Comparison of ENCODE assay signal across 1 cellular context in the genomic region with DNA sequence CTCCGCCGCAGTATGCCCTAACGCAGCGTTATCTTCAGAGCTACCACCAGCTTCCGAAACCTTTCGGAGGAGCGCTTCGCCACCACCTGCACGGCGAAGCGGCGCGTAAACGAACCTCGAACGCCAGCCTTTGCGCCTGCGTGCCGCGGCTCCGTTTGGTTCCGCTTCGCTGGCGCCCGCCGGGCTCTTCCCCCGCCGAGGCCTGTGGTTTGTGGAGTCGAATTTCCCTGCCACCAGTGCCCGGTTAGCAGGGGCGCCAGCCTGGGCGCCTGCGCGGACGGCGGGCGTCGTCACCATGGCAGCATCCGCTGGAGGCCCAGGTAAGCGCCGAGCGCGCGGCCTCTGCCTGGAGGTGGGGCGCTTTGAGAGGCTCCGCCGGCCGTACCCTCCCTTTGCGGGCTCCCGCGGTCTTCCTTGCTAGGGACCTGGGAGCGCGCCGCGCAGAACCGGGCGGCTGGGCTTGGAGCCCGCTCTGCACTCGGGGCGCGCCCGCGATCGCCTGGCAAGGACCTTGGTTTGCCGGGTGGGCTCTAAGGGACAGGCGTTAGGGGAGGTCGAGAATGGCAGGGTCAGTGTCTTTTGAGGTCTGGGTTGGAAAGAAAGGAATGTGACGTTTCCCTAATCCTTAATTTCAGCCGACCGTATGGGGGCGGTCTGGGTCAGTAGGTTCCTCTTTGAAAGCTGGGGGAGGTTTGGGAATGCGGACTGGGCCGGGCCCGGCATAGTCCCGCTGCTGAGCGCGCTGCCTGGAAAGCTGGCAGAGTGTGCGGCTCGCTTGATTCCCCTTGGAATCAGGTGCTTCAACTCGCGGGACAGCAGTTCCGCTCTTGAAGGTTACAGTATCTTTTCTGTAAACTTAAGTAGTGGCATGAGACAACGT.
TF ChIP-seq lines count a peak whose summit lies in the region.

A gene with protein sequence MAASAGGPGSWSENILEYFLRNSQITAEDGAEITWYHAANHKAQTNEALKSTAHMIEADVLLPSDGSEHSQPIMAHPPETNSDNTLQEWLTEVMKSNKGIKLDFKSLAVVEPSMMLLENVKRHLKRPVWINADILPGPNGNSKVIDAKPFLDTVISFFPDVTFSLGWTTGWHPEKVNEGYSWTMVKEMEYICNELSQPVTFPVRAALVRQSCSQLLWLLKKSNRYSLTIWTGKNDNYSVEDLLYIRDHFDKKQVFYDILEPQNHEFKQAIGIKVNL (plus strand): TSS at position 272 of the 880 bp plus-strand sequence. CDS start 24 bp downstream, at position 296.

TF ChIP-seq in GM12878, 131 proteins besides CTCF, POLR2A, EP300 and RAD21 (continued from another document and continues in another):
- peak; percentile 71 for TF ChIP-seq IKZF1 (conservative IDR thresholded peaks at IDR 0.05)
- no peak for TF ChIP-seq SUZ12 (IDR thresholded peaks at IDR 0.05; ENCODE audit: unreplicated experiment)
- no peak for TF ChIP-seq ZSCAN29 (IDR thresholded peaks at IDR 0.05)
- no peak for TF ChIP-seq MEF2A (IDR thresholded peaks at IDR 0.05; ENCODE audit: insufficient read depth, low read depth, low read length)
- no peak for TF ChIP-seq CREM (IDR thresholded peaks at IDR 0.05; ENCODE audit: low read depth)
- TF ChIP-seq ZNF274 (IDR thresholded peaks at IDR 0.05; ENCODE audit: insufficient read depth, insufficient read length) = no peak
- TF ChIP-seq MYC (IDR thresholded peaks at IDR 0.05; ENCODE audit: insufficient read depth, insufficient read length, insufficient replicate concordance, low read length, severe bottlenecking) = no peak
- TF ChIP-seq MTA2 (IDR thresholded peaks at IDR 0.05; ENCODE audit: low read depth) = no peak
- TF ChIP-seq JUNB (IDR thresholded peaks at IDR 0.05) = no peak
- TF ChIP-seq, protein P1, sequence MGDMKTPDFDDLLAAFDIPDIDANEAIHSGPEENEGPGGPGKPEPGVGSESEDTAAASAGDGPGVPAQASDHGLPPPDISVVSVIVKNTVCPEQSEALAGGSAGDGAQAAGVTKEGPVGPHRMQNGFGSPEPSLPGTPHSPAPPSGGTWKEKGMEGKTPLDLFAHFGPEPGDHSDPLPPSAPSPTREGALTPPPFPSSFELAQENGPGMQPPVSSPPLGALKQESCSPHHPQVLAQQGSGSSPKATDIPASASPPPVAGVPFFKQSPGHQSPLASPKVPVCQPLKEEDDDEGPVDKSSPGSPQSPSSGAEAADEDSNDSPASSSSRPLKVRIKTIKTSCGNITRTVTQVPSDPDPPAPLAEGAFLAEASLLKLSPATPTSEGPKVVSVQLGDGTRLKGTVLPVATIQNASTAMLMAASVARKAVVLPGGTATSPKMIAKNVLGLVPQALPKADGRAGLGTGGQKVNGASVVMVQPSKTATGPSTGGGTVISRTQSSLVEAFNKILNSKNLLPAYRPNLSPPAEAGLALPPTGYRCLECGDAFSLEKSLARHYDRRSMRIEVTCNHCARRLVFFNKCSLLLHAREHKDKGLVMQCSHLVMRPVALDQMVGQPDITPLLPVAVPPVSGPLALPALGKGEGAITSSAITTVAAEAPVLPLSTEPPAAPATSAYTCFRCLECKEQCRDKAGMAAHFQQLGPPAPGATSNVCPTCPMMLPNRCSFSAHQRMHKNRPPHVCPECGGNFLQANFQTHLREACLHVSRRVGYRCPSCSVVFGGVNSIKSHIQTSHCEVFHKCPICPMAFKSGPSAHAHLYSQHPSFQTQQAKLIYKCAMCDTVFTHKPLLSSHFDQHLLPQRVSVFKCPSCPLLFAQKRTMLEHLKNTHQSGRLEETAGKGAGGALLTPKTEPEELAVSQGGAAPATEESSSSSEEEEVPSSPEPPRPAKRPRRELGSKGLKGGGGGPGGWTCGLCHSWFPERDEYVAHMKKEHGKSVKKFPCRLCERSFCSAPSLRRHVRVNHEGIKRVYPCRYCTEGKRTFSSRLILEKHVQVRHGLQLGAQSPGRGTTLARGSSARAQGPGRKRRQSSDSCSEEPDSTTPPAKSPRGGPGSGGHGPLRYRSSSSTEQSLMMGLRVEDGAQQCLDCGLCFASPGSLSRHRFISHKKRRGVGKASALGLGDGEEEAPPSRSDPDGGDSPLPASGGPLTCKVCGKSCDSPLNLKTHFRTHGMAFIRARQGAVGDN (IDR thresholded peaks at IDR 0.05) = peak; percentile 36; the same call in 1 of the 2 replicates
- 0 out of 2 replicates have a peak, but pooled peaks have one; percentile 31 for TF ChIP-seq YY1 (IDR thresholded peaks at IDR 0.05; ENCODE audit: low read depth, low read length)
- TF ChIP-seq SUPT20H (IDR thresholded peaks at IDR 0.05; ENCODE audit: borderline replicate concordance, control insufficient read depth, low read depth, low read length) = no peak
- TF ChIP-seq KLF5 (IDR thresholded peaks at IDR 0.05; ENCODE audit: partially characterized antibody) = no peak
- TF ChIP-seq EED (IDR thresholded peaks at IDR 0.05; ENCODE audit: low read depth) = no peak; the same call in 1 of the 2 replicates
- TF ChIP-seq, protein P2, sequence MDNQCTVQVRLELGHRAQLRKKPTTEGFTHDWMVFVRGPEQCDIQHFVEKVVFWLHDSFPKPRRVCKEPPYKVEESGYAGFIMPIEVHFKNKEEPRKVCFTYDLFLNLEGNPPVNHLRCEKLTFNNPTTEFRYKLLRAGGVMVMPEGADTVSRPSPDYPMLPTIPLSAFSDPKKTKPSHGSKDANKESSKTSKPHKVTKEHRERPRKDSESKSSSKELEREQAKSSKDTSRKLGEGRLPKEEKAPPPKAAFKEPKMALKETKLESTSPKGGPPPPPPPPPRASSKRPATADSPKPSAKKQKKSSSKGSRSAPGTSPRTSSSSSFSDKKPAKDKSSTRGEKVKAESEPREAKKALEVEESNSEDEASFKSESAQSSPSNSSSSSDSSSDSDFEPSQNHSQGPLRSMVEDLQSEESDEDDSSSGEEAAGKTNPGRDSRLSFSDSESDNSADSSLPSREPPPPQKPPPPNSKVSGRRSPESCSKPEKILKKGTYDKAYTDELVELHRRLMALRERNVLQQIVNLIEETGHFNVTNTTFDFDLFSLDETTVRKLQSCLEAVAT (IDR thresholded peaks at IDR 0.05) = no peak
- TF ChIP-seq, protein P3, sequence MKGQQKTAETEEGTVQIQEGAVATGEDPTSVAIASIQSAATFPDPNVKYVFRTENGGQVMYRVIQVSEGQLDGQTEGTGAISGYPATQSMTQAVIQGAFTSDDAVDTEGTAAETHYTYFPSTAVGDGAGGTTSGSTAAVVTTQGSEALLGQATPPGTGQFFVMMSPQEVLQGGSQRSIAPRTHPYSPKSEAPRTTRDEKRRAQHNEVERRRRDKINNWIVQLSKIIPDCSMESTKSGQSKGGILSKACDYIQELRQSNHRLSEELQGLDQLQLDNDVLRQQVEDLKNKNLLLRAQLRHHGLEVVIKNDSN (IDR thresholded peaks at IDR 0.05; ENCODE audit: borderline replicate concordance, extremely low read length, insufficient read depth, low read depth, low read length) = no peak
- no peak for TF ChIP-seq SMAD1 (IDR thresholded peaks at IDR 0.05; ENCODE audit: low read depth, partially characterized antibody)
- TF ChIP-seq HDAC2 (IDR thresholded peaks at IDR 0.05) = peak; percentile 61; the same call in 1 of the 2 replicates
- no peak for TF ChIP-seq SREBF1 (IDR thresholded peaks at IDR 0.05; ENCODE audit: low read length)
- TF ChIP-seq BCL11A (IDR thresholded peaks at IDR 0.05; ENCODE audit: low read depth, low read length) = no peak
- no peak for TF ChIP-seq SIN3A (IDR thresholded peaks at IDR 0.05; ENCODE audit: low read depth, low read length)
- TF ChIP-seq ASH2L (IDR thresholded peaks at IDR 0.05; ENCODE audit: borderline replicate concordance, low read depth) = no peak
- no peak for TF ChIP-seq FOXK2 (IDR thresholded peaks at IDR 0.05)
- no peak for TF ChIP-seq NR2F1 (conservative IDR thresholded peaks at IDR 0.05)
- no peak; the same call in 1 of the 2 replicates for TF ChIP-seq LARP7 (IDR thresholded peaks at IDR 0.05)
- TF ChIP-seq, protein P4, sequence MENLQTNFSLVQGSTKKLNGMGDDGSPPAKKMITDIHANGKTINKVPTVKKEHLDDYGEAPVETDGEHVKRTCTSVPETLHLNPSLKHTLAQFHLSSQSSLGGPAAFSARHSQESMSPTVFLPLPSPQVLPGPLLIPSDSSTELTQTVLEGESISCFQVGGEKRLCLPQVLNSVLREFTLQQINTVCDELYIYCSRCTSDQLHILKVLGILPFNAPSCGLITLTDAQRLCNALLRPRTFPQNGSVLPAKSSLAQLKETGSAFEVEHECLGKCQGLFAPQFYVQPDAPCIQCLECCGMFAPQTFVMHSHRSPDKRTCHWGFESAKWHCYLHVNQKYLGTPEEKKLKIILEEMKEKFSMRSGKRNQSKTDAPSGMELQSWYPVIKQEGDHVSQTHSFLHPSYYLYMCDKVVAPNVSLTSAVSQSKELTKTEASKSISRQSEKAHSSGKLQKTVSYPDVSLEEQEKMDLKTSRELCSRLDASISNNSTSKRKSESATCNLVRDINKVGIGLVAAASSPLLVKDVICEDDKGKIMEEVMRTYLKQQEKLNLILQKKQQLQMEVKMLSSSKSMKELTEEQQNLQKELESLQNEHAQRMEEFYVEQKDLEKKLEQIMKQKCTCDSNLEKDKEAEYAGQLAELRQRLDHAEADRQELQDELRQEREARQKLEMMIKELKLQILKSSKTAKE (IDR thresholded peaks at IDR 0.05; ENCODE audit: low read depth, poor library complexity, severe bottlenecking) = no peak
- no peak; the same call in 1 of the 2 replicates for TF ChIP-seq TCF12 (IDR thresholded peaks at IDR 0.05; ENCODE audit: low read depth, low read length)
- no peak for TF ChIP-seq RELA (IDR thresholded peaks at IDR 0.05; ENCODE audit: borderline replicate concordance, partially characterized antibody)
- TF ChIP-seq, protein P5, sequence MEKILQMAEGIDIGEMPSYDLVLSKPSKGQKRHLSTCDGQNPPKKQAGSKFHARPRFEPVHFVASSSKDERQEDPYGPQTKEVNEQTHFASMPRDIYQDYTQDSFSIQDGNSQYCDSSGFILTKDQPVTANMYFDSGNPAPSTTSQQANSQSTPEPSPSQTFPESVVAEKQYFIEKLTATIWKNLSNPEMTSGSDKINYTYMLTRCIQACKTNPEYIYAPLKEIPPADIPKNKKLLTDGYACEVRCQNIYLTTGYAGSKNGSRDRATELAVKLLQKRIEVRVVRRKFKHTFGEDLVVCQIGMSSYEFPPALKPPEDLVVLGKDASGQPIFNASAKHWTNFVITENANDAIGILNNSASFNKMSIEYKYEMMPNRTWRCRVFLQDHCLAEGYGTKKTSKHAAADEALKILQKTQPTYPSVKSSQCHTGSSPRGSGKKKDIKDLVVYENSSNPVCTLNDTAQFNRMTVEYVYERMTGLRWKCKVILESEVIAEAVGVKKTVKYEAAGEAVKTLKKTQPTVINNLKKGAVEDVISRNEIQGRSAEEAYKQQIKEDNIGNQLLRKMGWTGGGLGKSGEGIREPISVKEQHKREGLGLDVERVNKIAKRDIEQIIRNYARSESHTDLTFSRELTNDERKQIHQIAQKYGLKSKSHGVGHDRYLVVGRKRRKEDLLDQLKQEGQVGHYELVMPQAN (conservative IDR thresholded peaks at IDR 0.05) = no peak
- no peak for TF ChIP-seq NFXL1 (IDR thresholded peaks at IDR 0.05; ENCODE audit: borderline replicate concordance)
- TF ChIP-seq STAT3 (IDR thresholded peaks at IDR 0.05; ENCODE audit: low read depth, low read length) = no peak
- no peak for TF ChIP-seq EGR1 (IDR thresholded peaks at IDR 0.05; ENCODE audit: borderline replicate concordance in 1 of 2, low read depth in 2 of 2, low read length in 2 of 2)
- TF ChIP-seq, protein P6, sequence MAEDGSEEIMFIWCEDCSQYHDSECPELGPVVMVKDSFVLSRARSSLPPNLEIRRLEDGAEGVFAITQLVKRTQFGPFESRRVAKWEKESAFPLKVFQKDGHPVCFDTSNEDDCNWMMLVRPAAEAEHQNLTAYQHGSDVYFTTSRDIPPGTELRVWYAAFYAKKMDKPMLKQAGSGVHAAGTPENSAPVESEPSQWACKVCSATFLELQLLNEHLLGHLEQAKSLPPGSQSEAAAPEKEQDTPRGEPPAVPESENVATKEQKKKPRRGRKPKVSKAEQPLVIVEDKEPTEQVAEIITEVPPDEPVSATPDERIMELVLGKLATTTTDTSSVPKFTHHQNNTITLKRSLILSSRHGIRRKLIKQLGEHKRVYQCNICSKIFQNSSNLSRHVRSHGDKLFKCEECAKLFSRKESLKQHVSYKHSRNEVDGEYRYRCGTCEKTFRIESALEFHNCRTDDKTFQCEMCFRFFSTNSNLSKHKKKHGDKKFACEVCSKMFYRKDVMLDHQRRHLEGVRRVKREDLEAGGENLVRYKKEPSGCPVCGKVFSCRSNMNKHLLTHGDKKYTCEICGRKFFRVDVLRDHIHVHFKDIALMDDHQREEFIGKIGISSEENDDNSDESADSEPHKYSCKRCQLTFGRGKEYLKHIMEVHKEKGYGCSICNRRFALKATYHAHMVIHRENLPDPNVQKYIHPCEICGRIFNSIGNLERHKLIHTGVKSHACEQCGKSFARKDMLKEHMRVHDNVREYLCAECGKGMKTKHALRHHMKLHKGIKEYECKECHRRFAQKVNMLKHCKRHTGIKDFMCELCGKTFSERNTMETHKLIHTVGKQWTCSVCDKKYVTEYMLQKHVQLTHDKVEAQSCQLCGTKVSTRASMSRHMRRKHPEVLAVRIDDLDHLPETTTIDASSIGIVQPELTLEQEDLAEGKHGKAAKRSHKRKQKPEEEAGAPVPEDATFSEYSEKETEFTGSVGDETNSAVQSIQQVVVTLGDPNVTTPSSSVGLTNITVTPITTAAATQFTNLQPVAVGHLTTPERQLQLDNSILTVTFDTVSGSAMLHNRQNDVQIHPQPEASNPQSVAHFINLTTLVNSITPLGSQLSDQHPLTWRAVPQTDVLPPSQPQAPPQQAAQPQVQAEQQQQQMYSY (CRISPR knock-in tag; IDR thresholded peaks at IDR 0.05) = no peak
- no peak for TF ChIP-seq FOXM1 (IDR thresholded peaks at IDR 0.05; ENCODE audit: low read depth, low read length)
- peak; percentile 61 for TF ChIP-seq RUNX3 (IDR thresholded peaks at IDR 0.05; ENCODE audit: low read length)
- no peak for TF ChIP-seq ATF7 (IDR thresholded peaks at IDR 0.05; ENCODE audit: low read depth)
- TF ChIP-seq, protein P7, sequence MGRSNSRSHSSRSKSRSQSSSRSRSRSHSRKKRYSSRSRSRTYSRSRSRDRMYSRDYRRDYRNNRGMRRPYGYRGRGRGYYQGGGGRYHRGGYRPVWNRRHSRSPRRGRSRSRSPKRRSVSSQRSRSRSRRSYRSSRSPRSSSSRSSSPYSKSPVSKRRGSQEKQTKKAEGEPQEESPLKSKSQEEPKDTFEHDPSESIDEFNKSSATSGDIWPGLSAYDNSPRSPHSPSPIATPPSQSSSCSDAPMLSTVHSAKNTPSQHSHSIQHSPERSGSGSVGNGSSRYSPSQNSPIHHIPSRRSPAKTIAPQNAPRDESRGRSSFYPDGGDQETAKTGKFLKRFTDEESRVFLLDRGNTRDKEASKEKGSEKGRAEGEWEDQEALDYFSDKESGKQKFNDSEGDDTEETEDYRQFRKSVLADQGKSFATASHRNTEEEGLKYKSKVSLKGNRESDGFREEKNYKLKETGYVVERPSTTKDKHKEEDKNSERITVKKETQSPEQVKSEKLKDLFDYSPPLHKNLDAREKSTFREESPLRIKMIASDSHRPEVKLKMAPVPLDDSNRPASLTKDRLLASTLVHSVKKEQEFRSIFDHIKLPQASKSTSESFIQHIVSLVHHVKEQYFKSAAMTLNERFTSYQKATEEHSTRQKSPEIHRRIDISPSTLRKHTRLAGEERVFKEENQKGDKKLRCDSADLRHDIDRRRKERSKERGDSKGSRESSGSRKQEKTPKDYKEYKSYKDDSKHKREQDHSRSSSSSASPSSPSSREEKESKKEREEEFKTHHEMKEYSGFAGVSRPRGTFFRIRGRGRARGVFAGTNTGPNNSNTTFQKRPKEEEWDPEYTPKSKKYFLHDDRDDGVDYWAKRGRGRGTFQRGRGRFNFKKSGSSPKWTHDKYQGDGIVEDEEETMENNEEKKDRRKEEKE (IDR thresholded peaks at IDR 0.05) = no peak
- no peak for TF ChIP-seq MYB (IDR thresholded peaks at IDR 0.05; ENCODE audit: borderline replicate concordance, low read depth, low read length)
- TF ChIP-seq RB1 (IDR thresholded peaks at IDR 0.05; ENCODE audit: borderline replicate concordance) = peak; percentile 44; the same call in 1 of the 2 replicates
- TF ChIP-seq SP1 (IDR thresholded peaks at IDR 0.05; ENCODE audit: low read depth, low read length) = no peak
- no peak for TF ChIP-seq POLR2AphosphoS2 (IDR thresholded peaks at IDR 0.05; ENCODE audit: low read depth, low read length)
